ENCODE assay signal across 19 cellular contexts in genomic region chr22:22789233-22789921, GRCh38.
DNase-seq lines count a peak whose midpoint lies in the region; ATAC-seq, FAIRE-seq and TF ChIP-seq lines count a peak whose summit lies in the region.
"Had no signal": no experiment of that assay in that cellular context is flagged by ENCODE, and none has a peak within 500 bp of the region (broad histone marks: within the 10 kb centered on the region; RNA-seq: fewer than 3 reads in every experiment).

No MANE protein-coding gene starts in this region.

- no peaks in the 10 kb centered on the region for H3K36me3 ChIP-seq in CD4-positive, CD25-positive, alpha-beta regulatory T cell (ENCODE audit: control insufficient read depth, insufficient read depth, low read length)
- H3K36me3 ChIP-seq in DND-41 (ENCODE audit: insufficient read depth, low read length) (no peaks in the 10 kb centered on the region), K562 (ENCODE audit: control insufficient read depth, insufficient read depth, low read length) (no peaks in the 10 kb centered on the region), ascending aorta (no peaks in the 10 kb centered on the region)
- H3K36me3 ChIP-seq in naive thymus-derived CD4-positive, alpha-beta T cell (ENCODE audit: control insufficient read depth in 2 of 3, insufficient read depth in 3 of 3, low read length in 3 of 3): no peaks in the 10 kb centered on the region
- H3K36me3 ChIP-seq: BE2C had no signal

- no peak for TF ChIP-seq CTCF in DND-41 (IDR thresholded peaks at IDR 0.05; ENCODE audit: borderline replicate concordance, extremely low read depth, low read length, poor library complexity, severe bottlenecking)
- no peak for TF ChIP-seq CTCF in K562 (IDR thresholded peaks at IDR 0.05 in 2 of 3, conservative IDR thresholded peaks at IDR 0.05 in 1 of 3; ENCODE audit: insufficient read depth in 2 of 3, low read depth in 1 of 3, low read length in 3 of 3)
- TF ChIP-seq CTCF in ascending aorta (IDR thresholded peaks at IDR 0.05): no peak
- no peak for TF ChIP-seq CTCF in D721Med (IDR thresholded peaks at IDR 0.05; ENCODE audit: insufficient read depth, missing control alignments)

- no peaks in the 10 kb centered on the region for H4K20me1 ChIP-seq in DND-41 (ENCODE audit: insufficient read depth, low read length)
- peaks cover 46% of the 10 kb centered on the region for H4K20me1 ChIP-seq in K562 (replicated peaks; ENCODE audit: control insufficient read depth, insufficient read depth, low read length)

- H3K79me2 ChIP-seq in DND-41 (ENCODE audit: insufficient read depth, low read length) (no peaks in the 10 kb centered on the region), K562 (ENCODE audit: control insufficient read depth, insufficient read depth, low read length) (no peaks in the 10 kb centered on the region)

- 0% methylated on average over 2 of the region's 2 CpGs for WGBS in K562 (ENCODE audit: insufficient coverage, low coverage, missing lambda C conversion rate)

- peaks cover 6% of the 10 kb centered on the region for H3K9me1 ChIP-seq in K562 (ENCODE audit: control insufficient read depth, insufficient read depth, low read length)

- H3K4me3 Mint-ChIP-seq in CD4-positive, CD25-positive, alpha-beta regulatory T cell: peak overlapping the region in 2 of 4 donors; percentile 21 to 22
- H3K4me3 Mint-ChIP-seq in naive thymus-derived CD4-positive, alpha-beta T cell: peak overlapping the region in 1 of 10 donors; percentile 43

- in situ Hi-C loops in K562 (cut with MboI): no loop called here

- H3K4me1 ChIP-seq in CD4-positive, CD25-positive, alpha-beta regulatory T cell (ENCODE audit: control insufficient read depth, insufficient read depth, low read length, poor library complexity, severe bottlenecking): peaks cover 56% of the 10 kb centered on the region
- H3K4me1 ChIP-seq in DND-41 (ENCODE audit: insufficient read depth, low read length) (peaks cover 42% of the 10 kb centered on the region), K562 (replicated peaks in 1 of 2; ENCODE audit: control insufficient read depth in 2 of 2, insufficient read depth in 2 of 2, low read length in 2 of 2) (peaks cover 0 to 3% of the 10 kb centered on the region in 2 experiments; a peak in 1 of 5 replicates), ascending aorta (no peaks in the 10 kb centered on the region)
- H3K4me1 ChIP-seq in naive thymus-derived CD4-positive, alpha-beta T cell (ENCODE audit: control insufficient read depth in 2 of 2, insufficient read depth in 2 of 2, low read length in 2 of 2): peaks cover 10 to 70% of the 10 kb centered on the region in 2 donors
- H3K4me1 ChIP-seq: BE2C had no signal

- CTCF ChIA-PET in K562 (lab: Yijun Ruan, JAX; ENCODE audit: low intra/inter-chr PET ratio): interaction anchor here (1.0 to 6.2 kb wide), 5 partner anchors 19 to 166 kb away, joined by 5 to 69 read pairs (median 10); no protein-coding TSS in a partner anchor
- CTCF ChIA-PET in naive thymus-derived CD4-positive, alpha-beta T cell (lab: Charles Lee): interaction anchor here (0.7 to 7.7 kb wide), 14 partner anchors 10 to 166 kb away, joined by 3 to 155 read pairs (median 5); no protein-coding TSS in a partner anchor

- TF ChIP-seq POLR2A in K562 (conservative IDR thresholded peaks at IDR 0.05): no peak

- H3K27me3 Mint-ChIP-seq in CD4-positive, CD25-positive, alpha-beta regulatory T cell: no peaks in the 10 kb centered on the region
- peaks cover 0 to 6% (median 0%) of the 10 kb centered on the region in 5 donors for H3K27me3 Mint-ChIP-seq in naive thymus-derived CD4-positive, alpha-beta T cell

- ATAC-seq in CD4-positive, CD25-positive, alpha-beta regulatory T cell (ENCODE audit: low read depth in 2 of 2): no peak
- ATAC-seq in DND-41 (ENCODE audit: insufficient read depth, low read depth) (no peak), K562 (no peak), GM21786 (IDR thresholded peaks at IDR 0.05; ENCODE audit: unreplicated experiment) (no peak)
- ATAC-seq in naive thymus-derived CD4-positive, alpha-beta T cell: no peak

- no peaks in the 10 kb centered on the region for H3K27me3 ChIP-seq in CD4-positive, CD25-positive, alpha-beta regulatory T cell (ENCODE audit: control insufficient read depth, insufficient read depth, low read length)
- H3K27me3 ChIP-seq in DND-41 (ENCODE audit: insufficient read depth, low read length, poor library complexity) (no peaks in the 10 kb centered on the region), K562 (ENCODE audit: control insufficient read depth in 2 of 2, insufficient read depth in 2 of 2, low read length in 2 of 2) (peaks cover 26 to 27% of the 10 kb centered on the region in 2 experiments; a peak in 4 of 5 replicates), ascending aorta (peaks cover 4% of the 10 kb centered on the region)
- H3K27me3 ChIP-seq in naive thymus-derived CD4-positive, alpha-beta T cell (ENCODE audit: control insufficient read depth in 2 of 2, insufficient read depth in 2 of 2, low read length in 2 of 2): no peaks in the 10 kb centered on the region

- H3K36me3 Mint-ChIP-seq in CD4-positive, CD25-positive, alpha-beta regulatory T cell: no peaks in the 10 kb centered on the region
- H3K36me3 Mint-ChIP-seq in naive thymus-derived CD4-positive, alpha-beta T cell: no peaks in the 10 kb centered on the region

- H3K9ac ChIP-seq in DND-41 (ENCODE audit: low read depth, low read length) (peak overlapping the region; percentile 44), K562 (ENCODE audit: insufficient read depth in 1 of 2, low read depth in 2 of 2, low read length in 2 of 2) (no peak overlapping the region)

- no peak for TF ChIP-seq EP300 in K562 (IDR thresholded peaks at IDR 0.05; ENCODE audit: low read length)

- BruUV-seq in K562 (replicated peaks; lab: Mats Ljungman, UMichigan): no TSS peak

- H2AFZ ChIP-seq in DND-41 (ENCODE audit: low read depth, low read length): peak overlapping the region; percentile 44; the same call in 1 of the 2 replicates
- H2AFZ ChIP-seq in K562 (ENCODE audit: low read depth, low read length): no peak overlapping the region

- peak overlapping the region; percentile 19 for H3K4me3 ChIP-seq in CD4-positive, CD25-positive, alpha-beta regulatory T cell (ENCODE audit: low read depth, low read length)
- H3K4me3 ChIP-seq in DND-41 (ENCODE audit: low read depth in 1 of 2, low read length in 2 of 2) (no peak overlapping the region), K562 (no peak overlapping the region), ascending aorta (no peak overlapping the region)
- peak overlapping the region; percentile 27 for H3K4me3 ChIP-seq in naive thymus-derived CD4-positive, alpha-beta T cell (ENCODE audit: low read length)

- H3K4me2 ChIP-seq in DND-41 (ENCODE audit: insufficient read depth, low read length) (no peak overlapping the region), K562 (ENCODE audit: insufficient read depth, low read length) (no peak overlapping the region)

- peak overlapping the region; percentile 62 for H3K27ac ChIP-seq in CD4-positive, CD25-positive, alpha-beta regulatory T cell (ENCODE audit: insufficient read depth, low read length, poor library complexity, severe bottlenecking)
- H3K27ac ChIP-seq in DND-41 (ENCODE audit: low read length) (peak overlapping the region; percentile 86), K562 (ENCODE audit: extremely low read depth, low read depth, low read length) (no peak overlapping the region), ascending aorta (no peak overlapping the region)
- H3K27ac ChIP-seq in naive thymus-derived CD4-positive, alpha-beta T cell (ENCODE audit: low read depth, low read length): no peak overlapping the region

- no peaks in the 10 kb centered on the region for H3K9me3 ChIP-seq in CD4-positive, CD25-positive, alpha-beta regulatory T cell (ENCODE audit: control insufficient read depth in 2 of 2, low read length in 2 of 2)
- H3K9me3 ChIP-seq in DND-41 (ENCODE audit: insufficient read depth, low read length, severe bottlenecking) (no peaks in the 10 kb centered on the region), K562 (replicated peaks; ENCODE audit: control insufficient read depth, insufficient read depth, low read depth, low read length) (no peaks in the 10 kb centered on the region), ascending aorta (no peaks in the 10 kb centered on the region)
- no peaks in the 10 kb centered on the region for H3K9me3 ChIP-seq in naive thymus-derived CD4-positive, alpha-beta T cell (ENCODE audit: control insufficient read depth in 2 of 3, low read length in 3 of 3)
- H3K9me3 ChIP-seq: BE2C had no signal

- intact Hi-C loops in K562 (cut with micrococcal nuclease) (no loop called here), ascending aorta (cut with DNase I) (no loop called here)
- intact Hi-C loops in naive thymus-derived CD4-positive, alpha-beta T cell (cut with micrococcal nuclease): loop anchor here (2.0 to 5.0 kb wide), 3 partner anchors 37 to 168 kb away; no protein-coding TSS in a partner anchor

- peak overlapping the region in 2 of 3 donors; percentile 80 to 87 for H3K27ac Mint-ChIP-seq in CD4-positive, CD25-positive, alpha-beta regulatory T cell
- H3K27ac Mint-ChIP-seq in naive thymus-derived CD4-positive, alpha-beta T cell: peak overlapping the region in 2 of 9 donors; percentile 20 to 45

- FAIRE-seq in K562 (lab: Jason Lieb, UNC) (no peak), D721Med (lab: Jason Lieb, UNC) (no peak)
- FAIRE-seq: A204.1, G401.6 had no signal

- DNase-seq in CD4-positive, CD25-positive, alpha-beta regulatory T cell: no peak
- DNase-seq in DND-41: no peak
- DNase-seq in K562 (ENCODE audit: extremely low read depth in 1 of 4, low spot score in 3 of 4): peak in 1 of 4 experiments; percentile 53
- DNase-seq in naive thymus-derived CD4-positive, alpha-beta T cell: no peak
- no peak for DNase-seq in KG1 (lab: John Stamatoyannopoulos, UW)
- no peak for DNase-seq in ascending aorta (ENCODE audit: low spot score in 2 of 2)
- no peak for DNase-seq in D721Med (ENCODE audit: insufficient read length, low spot score)
- DNase-seq: BE2C; DMS79 treated with DMSO at 0.1 percent for 48 hours; KBM-7; NCI-H1105 treated with DMSO at 0.1 percent for 48 hours; NCI-H1694; NCI-H510A; NCI-H748 treated with DMSO at 0.1 percent for 48 hours; NK-92 treated with Interleukin-12 subunit alpha and Interleukin-12 subunit beta, amount 100 ng/mL, for 24 hours; Right ventricle myocardium superior had no signal

- H3K9me3 Mint-ChIP-seq in CD4-positive, CD25-positive, alpha-beta regulatory T cell: no peaks in the 10 kb centered on the region
- no peaks in the 10 kb centered on the region for H3K9me3 Mint-ChIP-seq in naive thymus-derived CD4-positive, alpha-beta T cell

- POLR2A ChIA-PET in K562 (lab: Yijun Ruan, JAX): interaction anchor here (0.6 to 2.9 kb wide), 18 partner anchors 9 to 369 kb away, joined by 3 to 21 read pairs (median 4); no protein-coding TSS in a partner anchor
- POLR2A ChIA-PET in naive thymus-derived CD4-positive, alpha-beta T cell (lab: Charles Lee): interaction anchor here (0.8 to 2.1 kb wide), 4 partner anchors 10 to 23 kb away, joined by 3 to 6 read pairs (median 4); no protein-coding TSS in a partner anchor

- no peak for TF ChIP-seq RAD21 in K562 (CRISPR knock-in tag; conservative IDR thresholded peaks at IDR 0.05 in 1 of 2, IDR thresholded peaks at IDR 0.05 in 1 of 2)

- peaks cover 8 to 68% (median 23%) of the 10 kb centered on the region in 4 donors for H3K4me1 Mint-ChIP-seq in CD4-positive, CD25-positive, alpha-beta regulatory T cell
- peaks cover 12 to 47% (median 26%) of the 10 kb centered on the region in 7 donors for H3K4me1 Mint-ChIP-seq in naive thymus-derived CD4-positive, alpha-beta T cell

Comparison
In these comparisons a context has a peak if more than half of its experiments do, and no peak if none do; other contexts are left out.
1. H3K27ac ChIP-seq: peak in CD4-positive, CD25-positive, alpha-beta regulatory T cell (single experiment) and DND-41 (single experiment); none in K562 (single experiment), naive thymus-derived CD4-positive, alpha-beta T cell (single experiment) and ascending aorta (0 of 2).
2. H3K4me3 ChIP-seq: peak in CD4-positive, CD25-positive, alpha-beta regulatory T cell (single experiment) and naive thymus-derived CD4-positive, alpha-beta T cell (single experiment); none in DND-41 (0 of 2), K562 (single experiment) and ascending aorta (0 of 2).
3. intact Hi-C loops: an anchor here in naive thymus-derived CD4-positive, alpha-beta T cell (2.0 to 5.0 kb wide); none called in K562 and ascending aorta.